ENCODE assay signal across 28 cellular contexts in genomic region chr3:156764761-156765160, GRCh38.
A peak's percentile ranks its signal among the peaks of the same experiment; 100 is the strongest.
DNase-seq lines count a peak whose midpoint lies in the region; ATAC-seq and TF ChIP-seq lines count a peak whose summit lies in the region.
"Had no signal": no experiment of that assay in that cellular context is flagged by ENCODE, and none has a peak within 500 bp of the region (broad histone marks: within the 10 kb centered on the region; RNA-seq: fewer than 3 reads in every experiment).

No MANE protein-coding gene starts in this region.

- H3K4me3 ChIP-seq in ACC112 (ENCODE audit: low read depth, low read length): no peak overlapping the region
- H3K4me3 ChIP-seq: A549; adrenal gland; BLaER1 treated with 17β-estradiol and CSF1 and Interleukin-3, amounts not matched to agents 10 nM and 100 nM; lower lobe of right lung; tibial artery had no signal

- H3K79me2 ChIP-seq in ACC112 (ENCODE audit: control insufficient read depth, insufficient read depth, low read length, unreplicated experiment): no peaks in the 10 kb centered on the region

- peaks cover 77% of the 10 kb centered on the region for H3K4me1 Mint-ChIP-seq in chondrocyte (ENCODE audit: low read depth)
- H3K4me1 Mint-ChIP-seq in nephron progenitor cell: peaks cover 35% of the 10 kb centered on the region

- H3K27ac ChIP-seq in ACC112 (ENCODE audit: low read depth, low read length): peak overlapping the region; percentile 56
- H3K27ac ChIP-seq: A549; adrenal gland; BLaER1 treated with 17β-estradiol and CSF1 and Interleukin-3, amounts not matched to agents 10 nM and 100 nM; lower lobe of right lung; neutrophil; tibial artery had no signal

- no peaks in the 10 kb centered on the region for H3K27me3 Mint-ChIP-seq in chondrocyte (ENCODE audit: low read depth)
- H3K27me3 Mint-ChIP-seq in nephron progenitor cell (ENCODE audit: low read depth, poor library complexity): no peaks in the 10 kb centered on the region
- H3K27me3 Mint-ChIP-seq: dendritic cell treated with granulocyte-macrophage colony-stimulating factor and Interleukin-4, amounts not matched to agents 40 ng/mL and 50 ng/mL, for 4 days; stimulated activated naive CD8-positive, alpha-beta T cell treated with anti-CD3 and anti-CD28 coated beads, Interleukin-15, Interleukin-2, amounts not matched to agents 100 ng/mL and 50 ng/mL, for 24 hours had no signal

- H3K4me3 Mint-ChIP-seq in chondrocyte (ENCODE audit: unreplicated experiment) (no peak overlapping the region), nephron progenitor cell (no peak overlapping the region)
- H3K4me3 Mint-ChIP-seq: activated CD8-positive, alpha-beta T cell treated with anti-CD3 and anti-CD28 coated beads, Interleukin-2, amount 10 ng/mL, durations not matched to agents 7 days and 5 days; dendritic cell treated with granulocyte-macrophage colony-stimulating factor and Interleukin-4, amounts not matched to agents 40 ng/mL and 50 ng/mL, for 4 days; stimulated activated naive CD8-positive, alpha-beta T cell treated with anti-CD3 and anti-CD28 coated beads, Interleukin-15, Interleukin-2, amounts not matched to agents 100 ng/mL and 50 ng/mL, for 24 hours had no signal

- H3K9me3 Mint-ChIP-seq in chondrocyte (ENCODE audit: low read depth) (no peaks in the 10 kb centered on the region), nephron progenitor cell (no peaks in the 10 kb centered on the region)
- H3K9me3 Mint-ChIP-seq: dendritic cell treated with granulocyte-macrophage colony-stimulating factor and Interleukin-4, amounts not matched to agents 40 ng/mL and 50 ng/mL, for 4 days; stimulated activated naive CD8-positive, alpha-beta T cell treated with anti-CD3 and anti-CD28 coated beads, Interleukin-15, Interleukin-2, amounts not matched to agents 100 ng/mL and 50 ng/mL, for 24 hours had no signal

- no peaks in the 10 kb centered on the region for H3K27me3 ChIP-seq in ACC112 (ENCODE audit: insufficient read depth, low read length)
- H3K27me3 ChIP-seq: adrenal gland; BLaER1 treated with 17β-estradiol and CSF1 and Interleukin-3, amounts not matched to agents 10 nM and 100 nM; neutrophil; tibial artery had no signal

- ATAC-seq in GM21576 (IDR thresholded peaks at IDR 0.05; ENCODE audit: unreplicated experiment): no peak
- ATAC-seq: A549; activated CD8-positive, alpha-beta T cell treated with anti-CD3 and anti-CD28 coated beads, Interleukin-2, amount 10 ng/mL, durations not matched to agents 7 days and 5 days; lower lobe of right lung; Right ventricle myocardium inferior had no signal

- peak overlapping the region; percentile 88 for H3K27ac Mint-ChIP-seq in chondrocyte (ENCODE audit: unreplicated experiment)
- no peak overlapping the region for H3K27ac Mint-ChIP-seq in nephron progenitor cell
- H3K27ac Mint-ChIP-seq: activated CD8-positive, alpha-beta T cell treated with anti-CD3 and anti-CD28 coated beads, Interleukin-2, amount 10 ng/mL, durations not matched to agents 7 days and 5 days; dendritic cell treated with granulocyte-macrophage colony-stimulating factor and Interleukin-4, amounts not matched to agents 40 ng/mL and 50 ng/mL, for 4 days; stimulated activated naive CD8-positive, alpha-beta T cell treated with anti-CD3 and anti-CD28 coated beads, Interleukin-15, Interleukin-2, amounts not matched to agents 100 ng/mL and 50 ng/mL, for 24 hours had no signal

- no peak for TF ChIP-seq CTCF in chondrocyte (IDR thresholded peaks at IDR 0.05)
- TF ChIP-seq CTCF in nephron progenitor cell (IDR thresholded peaks at IDR 0.05): no peak

- H3K36me3 Mint-ChIP-seq in chondrocyte (ENCODE audit: low read depth) (no peaks in the 10 kb centered on the region), nephron progenitor cell (ENCODE audit: low read depth) (no peaks in the 10 kb centered on the region)

- H2AFZ ChIP-seq in ACC112 (ENCODE audit: low read length, unreplicated experiment): no peak overlapping the region

- no peaks in the 10 kb centered on the region for H3K36me3 ChIP-seq in ACC112 (ENCODE audit: insufficient read depth, low read length)
- H3K36me3 ChIP-seq: adrenal gland; BLaER1 treated with 17β-estradiol and CSF1 and Interleukin-3, amounts not matched to agents 10 nM and 100 nM; lower lobe of right lung; neutrophil; tibial artery had no signal

- H3K4me1 ChIP-seq in ACC112 (ENCODE audit: control insufficient read depth, insufficient read depth, low read length, unreplicated experiment): peaks cover 39% of the 10 kb centered on the region
- H3K4me1 ChIP-seq: adrenal gland, lower lobe of right lung had no signal

- peak; percentile 68 for DNase-seq in LHCN-M2 (ENCODE audit: low read depth)
- DNase-seq in chondrocyte (ENCODE audit: low spot score): no peak
- peak; percentile 57 for DNase-seq in kidney tubule cell (ENCODE audit: low spot score)
- no peak for DNase-seq in NK-92 treated with Interleukin-12 subunit alpha and Interleukin-12 subunit beta, amount 100 ng/mL, for 24 hours (lab: John Stamatoyannopoulos, UW)
- no peak for DNase-seq in nephron progenitor cell
- DNase-seq in posterior vena cava (ENCODE audit: low spot score): no peak
- DNase-seq: activated CD8-positive, alpha-beta T cell treated with anti-CD3 and anti-CD28 coated beads, Interleukin-2, amount 10 ng/mL, durations not matched to agents 7 days and 5 days; activated naive CD4-positive, alpha-beta T cell; activated T-cell treated with anti-CD3 and anti-CD28 coated beads, Interleukin-2, amount 50 U/mL, for 1 hour; adrenal gland; H7; islet precursor cell; lower lobe of right lung; MM.1S; NCI-H1436; NCI-H524 treated with DMSO at 0.1 percent for 48 hours; retina; stimulated activated CD4-positive, alpha-beta T cell treated with anti-CD3 and anti-CD28 coated beads, Interleukin-4, amount 100 ng/mL, for 24 hours; SW 1271; tibial artery had no signal

- intact Hi-C loops in posterior vena cava (cut with DNase I): no loop called here

Comparison
In these comparisons a context has a peak if more than half of its experiments do, and no peak if none do; other contexts are left out.
1. DNase-seq: peak in LHCN-M2 (single experiment) and kidney tubule cell (single experiment); none in chondrocyte (single experiment), NK-92 treated with Interleukin-12 subunit alpha and Interleukin-12 subunit beta, amount 100 ng/mL, for 24 hours (single experiment), nephron progenitor cell (single experiment) and posterior vena cava (single experiment).